ENCODE assay signal across 1 cellular context in genomic region chr11:73176892-73177155, GRCh38.
TF ChIP-seq lines count a peak whose summit lies in the region.

No MANE protein-coding gene starts in this region.

TF ChIP-seq in IMR-90, 13 proteins besides CTCF, POLR2A, EP300 and RAD21:
- TF ChIP-seq USF2 (IDR thresholded peaks at IDR 0.05; ENCODE audit: low read depth, low read length) (no peak), SMC3 (IDR thresholded peaks at IDR 0.05; ENCODE audit: low read depth, low read length) (no peak), RCOR1 (IDR thresholded peaks at IDR 0.05; ENCODE audit: insufficient replicate concordance, low read length) (no peak), BHLHE40 (IDR thresholded peaks at IDR 0.05; ENCODE audit: low read depth, low read length) (no peak), MXI1 (IDR thresholded peaks at IDR 0.05; ENCODE audit: borderline replicate concordance, low read depth, low read length) (no peak), FOS (IDR thresholded peaks at IDR 0.05; ENCODE audit: low read depth, low read length) (no peak), CEBPB (IDR thresholded peaks at IDR 0.05; ENCODE audit: low read depth, low read length) (no peak), NFE2L2 (IDR thresholded peaks at IDR 0.05; ENCODE audit: low read depth, low read length) (no peak), CHD1 (IDR thresholded peaks at IDR 0.05; ENCODE audit: low read depth, low read length) (no peak), MAZ (IDR thresholded peaks at IDR 0.05; ENCODE audit: borderline replicate concordance, low read depth, low read length) (no peak), MAFK (IDR thresholded peaks at IDR 0.05; ENCODE audit: low read depth, low read length) (no peak), ELK1 (IDR thresholded peaks at IDR 0.05; ENCODE audit: borderline replicate concordance, low read depth, low read length) (no peak), RFX5 (IDR thresholded peaks at IDR 0.05; ENCODE audit: low read depth, low read length) (no peak)
